21 cellular contexts compared by ENCODE assay signal in genomic region chr7:98811299-98811698, GRCh38. TPM values are rescaled to one million over a fixed set of nuclear protein-coding genes. Genes with fewer than 3 reads are reported as not detected.
"Had no signal": no experiment of that assay in that cellular context is flagged by ENCODE, and none has a peak within 500 bp of the region (broad histone marks: within the 10 kb centered on the region; RNA-seq: fewer than 3 reads in every experiment).

No MANE protein-coding gene starts in this region.

- H3K36me3 ChIP-seq: heart right ventricle, ovary, tibial artery had no signal

- H3K4me3 ChIP-seq: dorsolateral prefrontal cortex, heart right ventricle, ovary, tibial artery had no signal

- DNase-seq: cortex of kidney; dorsolateral prefrontal cortex; effector CD8-positive, alpha-beta T cell; heart right ventricle; hypothalamus; kidney glomerular epithelial cell; mesendoderm; naive B cell; nucleus accumbens; ovary; right cardiac atrium; small intestine; stimulated activated CD4-positive, alpha-beta T cell treated with anti-CD3 and anti-CD28 coated beads, Interleukin-12 subunit alpha, Interleukin-12 subunit beta, amount 100 ng/mL, for 4 hours; stimulated activated naive CD4-positive, alpha-beta T cell treated with Interleukin-2 at 50 U/mL for 16 hours; tibial artery had no signal

- H3K9me3 ChIP-seq: ovary, tibial artery had no signal

- H3K27ac ChIP-seq: dorsolateral prefrontal cortex, heart right ventricle, ovary had no signal

- H3K27me3 ChIP-seq: ovary, tibial artery had no signal

- H3K4me3 Mint-ChIP-seq: naive B cell had no signal

- H3K27ac Mint-ChIP-seq: naive B cell, progenitor cell of endocrine pancreas had no signal

- FAIRE-seq: frontal cortex, islet of Langerhans, small intestine had no signal

- H3K4me1 Mint-ChIP-seq: naive B cell had no signal

- ATAC-seq: heart right ventricle, right cardiac atrium had no signal

RNA-seq across cellular contexts. Expression of gene TMEM130, which starts 58.5 kb away (rescaled TPM):
- total RNA-seq: glomerular endothelial cell, liver, lung microvascular endothelial cell had no signal
